In the genomic region with DNA sequence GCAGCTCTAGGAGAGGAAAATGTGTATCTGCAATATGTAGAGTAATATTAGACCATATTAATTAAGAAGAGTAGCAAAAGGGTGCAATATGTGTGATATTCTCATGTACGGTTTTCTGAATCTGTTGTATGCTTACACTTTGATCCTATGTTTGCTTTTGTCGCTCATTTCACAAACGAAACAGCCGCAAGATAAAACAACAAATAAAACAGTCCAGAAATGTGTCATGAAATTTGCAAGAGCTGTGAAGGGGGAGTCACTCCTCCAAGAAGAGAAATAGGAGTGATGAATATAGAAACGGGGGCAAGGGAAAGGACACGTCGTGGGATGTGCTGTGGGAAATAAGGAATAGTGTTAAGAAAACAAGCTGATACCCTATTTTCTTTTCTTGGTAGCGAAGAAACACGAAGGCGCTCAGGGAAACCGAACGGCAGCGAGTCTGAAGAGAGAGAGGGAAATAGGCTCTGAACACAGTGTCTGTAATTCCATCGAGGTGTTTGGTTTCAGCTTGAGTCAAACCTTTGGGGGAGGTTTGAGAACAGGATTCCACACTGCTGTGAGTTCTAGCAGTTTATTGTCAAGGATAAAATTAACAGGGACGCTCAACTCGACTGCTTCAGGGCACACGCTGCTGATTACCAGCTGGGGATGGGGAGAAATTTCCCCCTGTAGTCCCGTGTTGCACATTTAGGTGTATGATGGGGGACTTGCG, we compare ENCODE assay signal across 20 cellular contexts.
DNase-seq lines count a peak whose midpoint lies in the region; ATAC-seq and TF ChIP-seq lines count a peak whose summit lies in the region.
"Had no signal": no experiment of that assay in that cellular context is flagged by ENCODE, and none has a peak within 500 bp of the region (broad histone marks: within the 10 kb centered on the region; RNA-seq: fewer than 3 reads in every experiment).

No MANE protein-coding gene starts in this region.

- H3K4me1 Mint-ChIP-seq in chondrocyte (ENCODE audit: low read depth) = peaks cover 28% of the 10 kb centered on the region
- H3K4me1 Mint-ChIP-seq: activated naive CD4-positive, alpha-beta T cell treated with anti-CD3 and anti-CD28 coated beads, Interleukin-2, amount 10 ng/mL, durations not matched to agents 7 days and 5 days had no signal

- no peak for ATAC-seq in GM21528 (IDR thresholded peaks at IDR 0.05; ENCODE audit: low FRiP score, unreplicated experiment)
- ATAC-seq in GM19328 (IDR thresholded peaks at IDR 0.05; ENCODE audit: unreplicated experiment) = no peak
- no peak for ATAC-seq in HG03196 (IDR thresholded peaks at IDR 0.05; ENCODE audit: unreplicated experiment)
- ATAC-seq: effector memory CD8-positive, alpha-beta T cell; gastrocnemius medialis; K562; sciatic nerve had no signal

- H3K9me3 ChIP-seq in AG04450 (ENCODE audit: control insufficient read depth, insufficient read depth, low read length) = no peaks in the 10 kb centered on the region
- H3K9me3 ChIP-seq: gastrocnemius medialis, neutrophil, upper lobe of left lung had no signal

- peak overlapping the region; percentile 77 for H3K4me3 Mint-ChIP-seq in chondrocyte (ENCODE audit: unreplicated experiment)
- H3K4me3 Mint-ChIP-seq: activated naive CD4-positive, alpha-beta T cell treated with anti-CD3 and anti-CD28 coated beads, Interleukin-2, amount 10 ng/mL, durations not matched to agents 7 days and 5 days; effector memory CD8-positive, alpha-beta T cell had no signal

- peak overlapping the region; percentile 91 for H3K27ac Mint-ChIP-seq in chondrocyte (ENCODE audit: unreplicated experiment)
- H3K27ac Mint-ChIP-seq: activated naive CD4-positive, alpha-beta T cell treated with anti-CD3 and anti-CD28 coated beads, Interleukin-2, amount 10 ng/mL, durations not matched to agents 7 days and 5 days; effector memory CD8-positive, alpha-beta T cell had no signal

- no peaks in the 10 kb centered on the region for H3K36me3 Mint-ChIP-seq in chondrocyte (ENCODE audit: low read depth)
- H3K36me3 Mint-ChIP-seq: activated naive CD4-positive, alpha-beta T cell treated with anti-CD3 and anti-CD28 coated beads, Interleukin-2, amount 10 ng/mL, durations not matched to agents 7 days and 5 days had no signal

- no peak overlapping the region for H3K27ac ChIP-seq in AG04450 (ENCODE audit: low read depth, low read length)
- H3K27ac ChIP-seq: gastrocnemius medialis, neutrophil, upper lobe of left lung had no signal

- POLR2A ChIA-PET in AG04450 (lab: Yijun Ruan, JAX) = no interaction called here

- no peaks in the 10 kb centered on the region for H3K27me3 ChIP-seq in AG04450 (ENCODE audit: control insufficient read depth, insufficient read depth, low read length)
- H3K27me3 ChIP-seq: gastrocnemius medialis, neutrophil, upper lobe of left lung had no signal

- no peak for DNase-seq in AG04450 (ENCODE audit: low read depth, low spot score)
- peak; percentile 1 for DNase-seq in HuH-7.5 (ENCODE audit: low spot score)
- DNase-seq in chondrocyte (ENCODE audit: low spot score) = no peak
- peak; percentile 90 for DNase-seq in left kidney (ENCODE audit: low read depth, low spot score)
- no peak for DNase-seq in stimulated activated CD4-positive, alpha-beta T cell treated with anti-CD3 and anti-CD28 coated beads, Interleukin-4, amount 100 ng/mL, for 1 hour
- DNase-seq: activated CD4-positive, alpha-beta T cell treated with anti-CD3 and anti-CD28 coated beads for 48 hours; activated naive CD4-positive, alpha-beta T cell treated with anti-CD3 and anti-CD28 coated beads, Interleukin-2, amount 10 ng/mL, durations not matched to agents 7 days and 5 days; effector memory CD8-positive, alpha-beta T cell; gastrocnemius medialis; mesenchymal stem cell; NCI-H2227 treated with DMSO at 0.1 percent for 48 hours; SHP77 treated with DMSO at 0.1 percent for 48 hours; stimulated activated naive CD4-positive, alpha-beta T cell; upper lobe of left lung had no signal

- no peaks in the 10 kb centered on the region for H3K27me3 Mint-ChIP-seq in chondrocyte (ENCODE audit: low read depth)
- H3K27me3 Mint-ChIP-seq: activated naive CD4-positive, alpha-beta T cell treated with anti-CD3 and anti-CD28 coated beads, Interleukin-2, amount 10 ng/mL, durations not matched to agents 7 days and 5 days; effector memory CD8-positive, alpha-beta T cell had no signal

- CTCF ChIA-PET in AG04450 (lab: Charles Lee) = no interaction called here

- peaks cover 4% of the 10 kb centered on the region for H3K9me3 Mint-ChIP-seq in chondrocyte (ENCODE audit: low read depth)

- TF ChIP-seq CTCF in AG04450 (IDR thresholded peaks at IDR 0.05; ENCODE audit: low read depth, low read length) = no peak
- no peak for TF ChIP-seq CTCF in chondrocyte (IDR thresholded peaks at IDR 0.05)

- 0 out of 2 replicates have a peak overlapping the region, but pooled peaks have one; percentile 10 for H3K4me3 ChIP-seq in AG04450 (ENCODE audit: low read depth, low read length)
- H3K4me3 ChIP-seq: gastrocnemius medialis, K562, upper lobe of left lung had no signal

Comparison
In these comparisons a context has a peak if more than half of its experiments do, and no peak if none do; other contexts are left out.
1. DNase-seq: peak in HuH-7.5 (single experiment) and left kidney (single experiment); none in AG04450 (single experiment), chondrocyte (single experiment) and stimulated activated CD4-positive, alpha-beta T cell treated with anti-CD3 and anti-CD28 coated beads, Interleukin-4, amount 100 ng/mL, for 1 hour (single experiment).